In the genomic region with DNA sequence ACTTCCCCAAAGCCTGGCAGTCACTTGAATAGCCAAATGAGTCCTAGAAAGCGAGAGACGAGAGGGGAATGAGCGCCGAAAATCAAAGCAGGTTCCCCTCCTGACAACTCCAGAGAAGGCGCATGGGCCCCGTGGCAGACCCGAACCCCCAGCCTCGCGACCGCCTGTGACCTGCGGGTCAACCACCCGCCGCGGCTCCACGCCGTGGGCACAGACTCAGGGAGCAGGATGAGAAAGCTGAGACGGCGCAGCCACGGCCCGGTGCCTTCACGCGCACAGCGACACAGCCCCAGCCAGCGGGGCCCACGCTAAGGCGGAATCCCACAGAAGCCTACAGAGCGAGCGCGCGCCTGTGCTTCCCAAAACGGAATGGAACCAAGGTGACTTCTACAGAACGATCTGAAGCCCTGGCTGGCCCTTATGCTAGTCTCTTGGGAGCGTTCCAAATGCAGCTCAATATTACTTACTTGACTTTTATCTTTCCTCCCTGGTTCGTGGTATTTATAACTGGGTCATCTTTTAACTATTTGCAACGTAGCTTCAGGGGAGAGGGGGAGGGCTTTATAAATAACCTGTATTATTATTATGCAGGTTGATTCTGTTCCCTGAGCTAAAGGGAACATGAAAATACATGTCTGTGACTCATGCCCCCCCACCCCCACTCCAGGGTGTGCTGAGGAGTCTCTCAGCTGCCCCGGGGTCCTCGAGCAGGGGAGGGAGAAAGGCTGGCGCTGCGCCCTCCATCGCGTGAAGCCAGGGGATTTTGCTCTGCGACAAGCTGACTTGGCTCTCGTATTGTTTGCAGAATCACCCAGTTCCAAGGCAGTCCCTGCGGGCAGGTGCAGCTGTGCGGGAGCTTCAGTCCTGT, we compare ENCODE assay signal across 9 cellular contexts. TPM values are rescaled to one million over a fixed set of nuclear protein-coding genes. Genes with fewer than 3 reads are reported as not detected.
DNase-seq lines count a peak whose midpoint lies in the region; ATAC-seq and TF ChIP-seq lines count a peak whose summit lies in the region.
"Had no signal": no experiment of that assay in that cellular context is flagged by ENCODE, and none has a peak within 500 bp of the region (broad histone marks: within the 10 kb centered on the region; RNA-seq: fewer than 3 reads in every experiment).

No MANE protein-coding gene starts in this region.

- no peak overlapping the region for H3K27ac Mint-ChIP-seq in CD8-positive, alpha-beta T cell
- H3K27ac Mint-ChIP-seq in activated naive CD4-positive, alpha-beta T cell treated with anti-CD3 and anti-CD28 coated beads for 36 hours, result no peak overlapping the region

- H3K9me3 ChIP-seq in CD8-positive, alpha-beta T cell (ENCODE audit: low read length), result peaks cover 5% of the 10 kb centered on the region
- H3K9me3 ChIP-seq in gastroesophageal sphincter, result no peaks in the 10 kb centered on the region

- peak; percentile 42 for ATAC-seq in CD8-positive, alpha-beta T cell
- ATAC-seq in GM21825 (IDR thresholded peaks at IDR 0.05; ENCODE audit: unreplicated experiment), result no peak
- no peak for ATAC-seq in gastroesophageal sphincter

- H3K4me1 ChIP-seq in CD8-positive, alpha-beta T cell (ENCODE audit: insufficient read depth, low read length), result peaks cover 38% of the 10 kb centered on the region
- peaks cover 0 to 16% (median 0%) of the 10 kb centered on the region in 3 donors for H3K4me1 ChIP-seq in gastroesophageal sphincter

- peaks cover 27% of the 10 kb centered on the region for H3K4me1 Mint-ChIP-seq in CD8-positive, alpha-beta T cell (ENCODE audit: low read depth)
- peaks cover 37% of the 10 kb centered on the region for H3K4me1 Mint-ChIP-seq in activated naive CD4-positive, alpha-beta T cell treated with anti-CD3 and anti-CD28 coated beads for 36 hours (ENCODE audit: low read depth)

- H3K27ac ChIP-seq in CD8-positive, alpha-beta T cell (ENCODE audit: low read depth, low read length), result no peak overlapping the region
- no peak overlapping the region for H3K27ac ChIP-seq in gastroesophageal sphincter

- TF ChIP-seq CTCF in CD8-positive, alpha-beta T cell (IDR thresholded peaks at IDR 0.05), result no peak
- no peak for TF ChIP-seq CTCF in gastroesophageal sphincter (IDR thresholded peaks at IDR 0.05)

- intact Hi-C loops in CD8-positive, alpha-beta T cell (cut with DNase I, micrococcal nuclease), result loop anchor here in 1 of 2 experiments (5.0 kb wide), 1 partner anchor 92 kb away; no protein-coding TSS in a partner anchor
- intact Hi-C loops in activated naive CD4-positive, alpha-beta T cell treated with anti-CD3 and anti-CD28 coated beads for 36 hours (cut with micrococcal nuclease), result no loop called here

- H3K36me3 Mint-ChIP-seq in CD8-positive, alpha-beta T cell, result no peaks in the 10 kb centered on the region
- H3K36me3 Mint-ChIP-seq in activated naive CD4-positive, alpha-beta T cell treated with anti-CD3 and anti-CD28 coated beads for 36 hours (ENCODE audit: low read depth), result peaks cover 8% of the 10 kb centered on the region

- POLR2A ChIA-PET in CD8-positive, alpha-beta T cell (lab: Charles Lee), result interaction anchor here (0.8 to 1.3 kb wide), 3 partner anchors 45 to 218 kb away, joined by 3 to 4 read pairs (median 3); no protein-coding TSS in a partner anchor

- no peaks in the 10 kb centered on the region for H3K36me3 ChIP-seq in CD8-positive, alpha-beta T cell (ENCODE audit: insufficient read depth, low read length)
- no peaks in the 10 kb centered on the region for H3K36me3 ChIP-seq in gastroesophageal sphincter

- DNase-seq in CD8-positive, alpha-beta T cell, result peak in 2 of 7 experiments; percentile 39 to 60
- DNase-seq in NCI-H146 (lab: John Stamatoyannopoulos, UW) (peak; percentile 74), islet precursor cell (peak; percentile 53), HUDEP-2 (lab: John Stamatoyannopoulos, UW; ENCODE audit: unreplicated experiment in 76 of 76) (no peak), NCI-H82 (lab: John Stamatoyannopoulos, UW) (no peak)
- peak; percentile 17 for DNase-seq in activated naive CD4-positive, alpha-beta T cell treated with anti-CD3 and anti-CD28 coated beads for 36 hours

- H3K4me3 ChIP-seq in CD8-positive, alpha-beta T cell (ENCODE audit: low read depth, low read length), result peak overlapping the region; percentile 20
- no peak overlapping the region for H3K4me3 ChIP-seq in gastroesophageal sphincter

- no peak for TF ChIP-seq POLR2A in gastroesophageal sphincter (IDR thresholded peaks at IDR 0.05)

- no peak for TF ChIP-seq EP300 in gastroesophageal sphincter (IDR thresholded peaks at IDR 0.05)

- CTCF ChIA-PET in CD8-positive, alpha-beta T cell (lab: Charles Lee), result interaction anchor here (1.0 to 3.2 kb wide), 4 partner anchors 32 to 199 kb away, joined by 3 to 12 read pairs (median 4); a partner anchor contains a TSS
- CTCF ChIA-PET in activated naive CD4-positive, alpha-beta T cell treated with anti-CD3 and anti-CD28 coated beads for 36 hours (lab: Charles Lee), result interaction anchor here (0.9 to 1.1 kb wide), 2 partner anchors 31 to 33 kb away, joined by 3 read pairs; no protein-coding TSS in a partner anchor

- peaks cover 47% of the 10 kb centered on the region for H3K27me3 ChIP-seq in CD8-positive, alpha-beta T cell (ENCODE audit: insufficient read depth, low read length)
- peaks cover 99% of the 10 kb centered on the region for H3K27me3 ChIP-seq in gastroesophageal sphincter

- H3K27me3 Mint-ChIP-seq in CD8-positive, alpha-beta T cell (ENCODE audit: low read depth), result peaks cover 72% of the 10 kb centered on the region
- peaks cover 84% of the 10 kb centered on the region for H3K27me3 Mint-ChIP-seq in activated naive CD4-positive, alpha-beta T cell treated with anti-CD3 and anti-CD28 coated beads for 36 hours (ENCODE audit: low read depth)

- peaks cover 7% of the 10 kb centered on the region for H3K9me3 Mint-ChIP-seq in CD8-positive, alpha-beta T cell
- H3K9me3 Mint-ChIP-seq in activated naive CD4-positive, alpha-beta T cell treated with anti-CD3 and anti-CD28 coated beads for 36 hours, result peaks cover 8% of the 10 kb centered on the region

- peak overlapping the region; percentile 60 for H3K4me3 Mint-ChIP-seq in CD8-positive, alpha-beta T cell
- H3K4me3 Mint-ChIP-seq in activated naive CD4-positive, alpha-beta T cell treated with anti-CD3 and anti-CD28 coated beads for 36 hours, result no peak overlapping the region

- 0% methylated on average over 2 to 6 of the region's 45 CpGs for WGBS in gastroesophageal sphincter (ENCODE audit: low coverage in 1 of 2), 2 donors

RNA-seq across cellular contexts. Expression of a gene that starts 1.7 kb away (rescaled TPM):
- not detected for total RNA-seq in CD8-positive, alpha-beta T cell
- not detected for total RNA-seq in activated naive CD4-positive, alpha-beta T cell treated with anti-CD3 and anti-CD28 coated beads for 36 hours
- total RNA-seq in gastroesophageal sphincter, result not detected

RNA-seq across cellular contexts. Expression of a gene that starts 12.7 kb away (rescaled TPM):
- total RNA-seq in CD8-positive, alpha-beta T cell, result not detected
- total RNA-seq in activated naive CD4-positive, alpha-beta T cell treated with anti-CD3 and anti-CD28 coated beads for 36 hours, result not detected
- not detected for total RNA-seq in gastroesophageal sphincter
- total RNA-seq: glomerular endothelial cell had no signal

RNA-seq across cellular contexts. Expression of a gene that starts 27.7 kb away (rescaled TPM):
- not detected for total RNA-seq in CD8-positive, alpha-beta T cell
- total RNA-seq in activated naive CD4-positive, alpha-beta T cell treated with anti-CD3 and anti-CD28 coated beads for 36 hours, result not detected
- not detected for total RNA-seq in gastroesophageal sphincter
- total RNA-seq: glomerular endothelial cell had no signal

RNA-seq across cellular contexts. Expression of a gene that starts 42.9 kb away (rescaled TPM):
- not detected for total RNA-seq in CD8-positive, alpha-beta T cell
- total RNA-seq in activated naive CD4-positive, alpha-beta T cell treated with anti-CD3 and anti-CD28 coated beads for 36 hours, result not detected
- total RNA-seq in gastroesophageal sphincter, result not detected
- total RNA-seq: glomerular endothelial cell had no signal

RNA-seq across cellular contexts. Expression of a gene that starts 51.9 kb away (rescaled TPM):
- 1 to 10 TPM in 1 of 2 experiments, not detected in 1; 1.3 TPM for total RNA-seq in CD8-positive, alpha-beta T cell
- not detected for total RNA-seq in activated naive CD4-positive, alpha-beta T cell treated with anti-CD3 and anti-CD28 coated beads for 36 hours
- total RNA-seq in gastroesophageal sphincter, result not detected
- total RNA-seq: glomerular endothelial cell had no signal

Comparison
In these comparisons a context has a peak if more than half of its experiments do, and no peak if none do; other contexts are left out.
1. DNase-seq: peak in NCI-H146 (single experiment), activated naive CD4-positive, alpha-beta T cell treated with anti-CD3 and anti-CD28 coated beads for 36 hours (single experiment) and islet precursor cell (single experiment); none in HUDEP-2 (0 of 76) and NCI-H82 (single experiment).